ENCODE assay signal across 8 cellular contexts in the genomic region with DNA sequence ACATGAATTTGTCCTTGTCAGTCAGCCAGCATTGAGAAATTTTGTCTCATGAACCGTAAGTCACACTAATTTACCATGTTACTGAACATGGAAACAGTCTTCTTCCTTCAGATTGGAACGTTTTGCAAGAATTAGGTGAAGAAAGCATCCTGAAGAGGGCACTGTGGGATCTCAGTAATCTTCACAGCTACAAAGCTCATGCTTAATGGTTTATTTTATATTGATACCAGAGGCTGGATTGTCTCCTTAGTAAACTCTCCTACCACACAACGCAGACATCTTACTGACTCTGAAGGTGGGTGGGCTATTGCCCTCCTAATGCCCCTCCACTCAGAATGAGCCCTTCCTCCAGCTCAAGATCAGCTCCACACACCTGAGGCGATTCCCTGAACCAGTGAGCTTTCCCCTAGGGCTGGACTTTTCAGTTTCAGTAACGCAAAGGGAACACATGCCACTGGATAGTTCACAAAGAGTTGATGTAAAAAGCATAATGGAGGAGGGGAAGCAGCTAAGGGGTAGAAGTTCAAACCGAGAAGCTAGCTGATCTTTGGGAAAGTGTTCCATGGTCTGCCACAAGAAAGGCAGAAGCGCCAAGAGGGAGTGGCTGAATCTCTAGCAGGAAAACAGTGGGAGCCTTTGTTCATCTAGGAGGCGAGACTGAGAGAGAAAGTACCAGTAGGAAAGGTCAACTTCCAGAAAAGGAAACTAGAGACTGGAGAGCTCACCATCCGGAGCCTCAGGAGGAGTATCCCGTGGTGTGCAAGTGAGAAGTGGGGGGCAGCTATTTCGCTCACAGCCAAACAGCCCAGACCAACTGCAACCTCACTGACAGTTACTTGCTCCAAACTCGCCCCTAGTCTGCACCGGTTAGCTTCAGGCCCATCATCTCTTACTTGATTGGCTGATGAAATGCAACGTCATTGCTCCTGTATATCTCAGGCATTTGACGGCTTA. TPM values are rescaled to one million over a fixed set of nuclear protein-coding genes. Genes with fewer than 3 reads are reported as not detected.
DNase-seq lines count a peak whose midpoint lies in the region; ATAC-seq and TF ChIP-seq lines count a peak whose summit lies in the region.

A gene (minus strand): TSS at position 849 of the 954 bp plus-strand sequence. CDS start 7,425 bp downstream, outside the sequence.

- H3K36me3 Mint-ChIP-seq in Calu3 (ENCODE audit: insufficient read depth, unreplicated experiment) (peaks cover 6% of the 10 kb centered on the region), brain (no peaks in the 10 kb centered on the region)

- H3K27ac Mint-ChIP-seq in Calu3 (ENCODE audit: unreplicated experiment) (peak within 1 kb of the TSS; percentile 72), brain (peak within 1 kb of the TSS; percentile 48 to 92 (median 85))

- H3K27me3 Mint-ChIP-seq in Calu3 (ENCODE audit: unreplicated experiment): no peaks in the 10 kb centered on the region
- H3K27me3 Mint-ChIP-seq in brain: no peaks in the 10 kb centered on the region

- ATAC-seq in GM19455 (IDR thresholded peaks at IDR 0.05; ENCODE audit: unreplicated experiment) (peak; percentile 48), GM19035 (IDR thresholded peaks at IDR 0.05; ENCODE audit: unreplicated experiment) (no peak)

- TF ChIP-seq CTCF in Calu3 (IDR thresholded peaks at IDR 0.05; ENCODE audit: unreplicated experiment) (no peak), brain (conservative IDR thresholded peaks at IDR 0.05) (peak; percentile 74 to 82)

- TSS peak; percentile 29 for BruUV-seq in Calu3 (replicated peaks; lab: Mats Ljungman, UMichigan)

- intact Hi-C loops in Calu3 (cut with micrococcal nuclease; ENCODE audit: unreplicated experiment): loop anchor here (1.0 kb wide), 2 partner anchors 181 to 226 kb away; no protein-coding TSS in a partner anchor

- peaks cover 15% of the 10 kb centered on the region for H3K4me1 Mint-ChIP-seq in Calu3 (ENCODE audit: low read depth, unreplicated experiment)
- H3K4me1 Mint-ChIP-seq in brain: peaks cover 13% of the 10 kb centered on the region

- no peak within 1 kb of the TSS for H3K4me3 ChIP-seq in Jurkat, Clone E6-1 (ENCODE audit: low read length)

- H3K4me3 Mint-ChIP-seq in Calu3 (ENCODE audit: low read depth, unreplicated experiment) (peak within 1 kb of the TSS; percentile 71), brain (peak within 1 kb of the TSS; percentile 39 to 78 (median 74))

- H3K9me3 Mint-ChIP-seq in Calu3 (ENCODE audit: low read depth, unreplicated experiment) (no peaks in the 10 kb centered on the region), brain (peaks cover 5 to 8% (median 6%) of the 10 kb centered on the region in 5 experiments)

- CTCF ChIA-PET in Calu3 (lab: Charles Lee): interaction anchor here (0.8 to 1.8 kb wide), 16 partner anchors 10 to 350 kb away, joined by 3 to 11 read pairs (median 4); no protein-coding TSS in a partner anchor

- DNase-seq in Calu3 (peak; percentile 63), RKO (ENCODE audit: low spot score) (peak; percentile 59), hypothalamus (lab: John Stamatoyannopoulos, UW) (peak in 27 of 51 donors; percentile 7 to 85 (median 37)), retina (peak; percentile 66)
- peak; percentile 64 for DNase-seq in Jurkat, Clone E6-1 (ENCODE audit: low read depth, low spot score)

RNA-seq across cellular contexts. Expression of the gene that starts here (rescaled TPM):
- not detected in 2 replicates for total RNA-seq in Calu3 (2022)
- polyA plus RNA-seq in Jurkat, Clone E6-1 (2012; ENCODE audit: insufficient read depth, insufficient read length): not detected
- polyA plus RNA-seq in brain (ENCODE audit: insufficient read depth, low read depth, low replicate concordance): not detected

Comparison
In these comparisons a context has a peak if more than half of its experiments do, and no peak if none do; other contexts are left out.
1. Peak in DNase-seq in Calu3; RNA of the gene not detected or under 1 TPM.